Comparison of ENCODE assay signal across 8 cellular contexts in genomic region chr3:120561251-120562045, GRCh38. TPM values are rescaled to one million over a fixed set of nuclear protein-coding genes. Genes with fewer than 3 reads are reported as not detected.
DNase-seq lines count a peak whose midpoint lies in the region; ATAC-seq, FAIRE-seq and TF ChIP-seq lines count a peak whose summit lies in the region.

No MANE protein-coding gene starts in this region.

- peak; percentile 83 for TF ChIP-seq CTCF in GM06990 (IDR thresholded peaks at IDR 0.05; ENCODE audit: insufficient read depth, low read length, poor library complexity, severe bottlenecking)

- no peak overlapping the region for H3K4me3 ChIP-seq in GM06990 (replicated peaks; ENCODE audit: low read depth, low read length)
- no peak overlapping the region for H3K4me3 ChIP-seq in right cardiac atrium (ENCODE audit: low read length)
- no peak overlapping the region for H3K4me3 ChIP-seq in small intestine (ENCODE audit: low read depth in 1 of 2, low read length in 2 of 2)

- DNase-seq in GM06990 (ENCODE audit: extremely low read depth, insufficient read length) (no peak), NCI-H1417 (lab: John Stamatoyannopoulos, UW) (peak; percentile 34 to 83 (median 68)), T-helper 2 cell (peak in 4 of 5 experiments; percentile 32 to 68 (median 52)), amygdala (lab: John Stamatoyannopoulos, UW) (peak in 47 of 56 donors; percentile 7 to 86 (median 42)), right cardiac atrium (peak; percentile 67 to 88 (median 80)), small intestine (peak; percentile 65)

- no peak for FAIRE-seq in small intestine (lab: Jason Lieb, UNC)

- H3K27me3 ChIP-seq in GM06990 (replicated peaks; ENCODE audit: control insufficient read depth, insufficient read depth, low read length) (no peaks in the 10 kb centered on the region), right cardiac atrium (ENCODE audit: control insufficient read depth, insufficient read depth) (no peaks in the 10 kb centered on the region), small intestine (ENCODE audit: control insufficient read depth in 2 of 2, insufficient read depth in 2 of 2, low read length in 2 of 2) (no peaks in the 10 kb centered on the region)

- H3K9me3 ChIP-seq in right cardiac atrium (ENCODE audit: control insufficient read depth, low read length) (no peaks in the 10 kb centered on the region), small intestine (ENCODE audit: control insufficient read depth, low read depth) (no peaks in the 10 kb centered on the region)

- H3K27ac ChIP-seq in right cardiac atrium (ENCODE audit: low read length) (no peak overlapping the region), small intestine (ENCODE audit: low read depth in 1 of 2, low read length in 1 of 2) (no peak overlapping the region)

- H3K36me3 ChIP-seq in GM06990 (ENCODE audit: control insufficient read depth, insufficient read depth, low read length) = no peaks in the 10 kb centered on the region
- H3K36me3 ChIP-seq in small intestine (ENCODE audit: control insufficient read depth in 2 of 2, insufficient read depth in 2 of 2, low read length in 2 of 2) = no peaks in the 10 kb centered on the region

- H3K4me1 ChIP-seq in right cardiac atrium (ENCODE audit: control insufficient read depth, insufficient read depth, low read length) (peaks cover 5% of the 10 kb centered on the region), small intestine (ENCODE audit: control insufficient read depth in 2 of 2, insufficient read depth in 1 of 2, low read depth in 1 of 2, low read length in 1 of 2) (peaks cover 1 to 2% of the 10 kb centered on the region in 2 donors)

- ATAC-seq in HG02571 (IDR thresholded peaks at IDR 0.05; ENCODE audit: unreplicated experiment) = peak; percentile 47
- peak; percentile 25 to 39 for ATAC-seq in right cardiac atrium
- ATAC-seq in GM21390 (IDR thresholded peaks at IDR 0.05; ENCODE audit: unreplicated experiment) = no peak

- intact Hi-C loops in right cardiac atrium (cut with DNase I) = loop anchor here in 3 of 4 donors (2.0 to 10.0 kb wide), 5 partner anchors 231 to 317 kb away; no protein-coding TSS in a partner anchor

- WGBS in right cardiac atrium = 27% methylated on average over 10 of the region's 10 CpGs
- 30 to 35% (median 35%) methylated on average over 10 of the region's 10 CpGs for WGBS in small intestine, 3 donors

RNA-seq across cellular contexts. Expression of gene NDUFB4, which starts 34.7 kb away (rescaled TPM):
- total RNA-seq in right cardiac atrium = 100 to 1,000 TPM; 286 to 426 (median 372) TPM
- polyA plus RNA-seq in right cardiac atrium (667 TPM), small intestine (100 to 1,000 TPM; 241 to 263 (median 261) TPM)
